ENCODE assay signal across 8 cellular contexts in the genomic region with DNA sequence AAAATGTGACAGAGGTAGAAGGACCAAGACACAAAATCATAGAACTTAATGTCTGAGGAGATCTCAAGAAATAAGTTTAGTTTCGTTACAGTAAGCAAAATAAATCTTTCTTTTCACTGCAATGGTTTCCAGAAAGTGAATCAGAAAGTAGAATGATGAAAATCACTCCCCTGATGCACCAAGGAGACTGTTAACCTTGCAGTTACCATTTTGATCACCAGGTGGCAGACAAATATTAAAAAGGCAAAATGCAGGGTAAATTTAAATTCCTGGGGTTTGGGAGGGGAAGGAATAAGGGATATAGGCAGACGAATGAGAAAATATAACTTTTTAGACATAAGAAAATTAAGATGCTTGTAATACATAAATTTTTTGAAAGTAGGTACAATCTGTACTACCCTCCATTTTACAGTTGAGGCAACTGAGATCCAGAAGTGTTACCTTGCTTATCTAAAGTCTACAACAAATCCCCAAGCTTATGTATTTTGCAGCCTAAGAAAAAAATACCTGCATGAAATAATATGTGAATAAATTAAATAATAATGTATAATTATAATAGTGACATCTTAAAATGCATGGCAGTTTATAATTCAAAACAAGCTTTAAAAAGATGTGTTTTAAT.
DNase-seq lines count a peak whose midpoint lies in the region; ATAC-seq, FAIRE-seq and TF ChIP-seq lines count a peak whose summit lies in the region.

No MANE protein-coding gene starts in this region.

- no peaks in the 10 kb centered on the region for H3K4me1 Mint-ChIP-seq in nephron progenitor cell

- H3K4me3 Mint-ChIP-seq in nephron progenitor cell = no peak overlapping the region

- intact Hi-C loops in dorsolateral prefrontal cortex (cut with DNase I) = no loop called here

- no peaks in the 10 kb centered on the region for H3K27me3 Mint-ChIP-seq in nephron progenitor cell (ENCODE audit: low read depth, poor library complexity)

- no peak overlapping the region for H3K27ac ChIP-seq in dorsolateral prefrontal cortex

- H3K27ac Mint-ChIP-seq in nephron progenitor cell = no peak overlapping the region

- peak; percentile 75 for ATAC-seq in HG03342 (IDR thresholded peaks at IDR 0.05; ENCODE audit: unreplicated experiment)

- no peak overlapping the region for H3K4me3 ChIP-seq in dorsolateral prefrontal cortex

- H3K36me3 Mint-ChIP-seq in nephron progenitor cell (ENCODE audit: low read depth) = no peaks in the 10 kb centered on the region

- H3K9me3 Mint-ChIP-seq in nephron progenitor cell = no peaks in the 10 kb centered on the region

- H3K27me3 ChIP-seq in dorsolateral prefrontal cortex = no peaks in the 10 kb centered on the region

- DNase-seq in SHP77 (lab: John Stamatoyannopoulos, UW) (peak; percentile 17), SHP77 treated with DMSO at 0.1 percent for 48 hours (lab: John Stamatoyannopoulos, UW) (no peak), GM19239 (ENCODE audit: insufficient read length, low spot score) (peak; percentile 2), OCI-M1 (lab: John Stamatoyannopoulos, UW) (peak; percentile 77), dorsolateral prefrontal cortex (no peak), nephron progenitor cell (peak; percentile 23), NCI-H526 treated with DMSO at 0.1 percent for 48 hours (lab: John Stamatoyannopoulos, UW) (no peak)

- FAIRE-seq in GM19239 (lab: Jason Lieb, UNC) = no peak

- peak; percentile 44 to 75 (median 60) for TF ChIP-seq CTCF in dorsolateral prefrontal cortex (IDR thresholded peaks at IDR 0.05 in 54 of 56, conservative IDR thresholded peaks at IDR 0.05 in 2 of 56; ENCODE audit: low read depth in 1 of 56, partially characterized antibody in 56 of 56)
- TF ChIP-seq CTCF in nephron progenitor cell (IDR thresholded peaks at IDR 0.05) = peak; percentile 74

Comparison
In these comparisons a context has a peak if more than half of its experiments do, and no peak if none do; other contexts are left out.
1. DNase-seq: peak in SHP77 (2 of 2), GM19239 (single experiment), OCI-M1 (single experiment) and nephron progenitor cell (single experiment); none in SHP77 treated with DMSO at 0.1 percent for 48 hours (single experiment), dorsolateral prefrontal cortex (0 of 10) and NCI-H526 treated with DMSO at 0.1 percent for 48 hours (single experiment).